Comparison of ENCODE assay signal across 1 cellular context in the genomic region with DNA sequence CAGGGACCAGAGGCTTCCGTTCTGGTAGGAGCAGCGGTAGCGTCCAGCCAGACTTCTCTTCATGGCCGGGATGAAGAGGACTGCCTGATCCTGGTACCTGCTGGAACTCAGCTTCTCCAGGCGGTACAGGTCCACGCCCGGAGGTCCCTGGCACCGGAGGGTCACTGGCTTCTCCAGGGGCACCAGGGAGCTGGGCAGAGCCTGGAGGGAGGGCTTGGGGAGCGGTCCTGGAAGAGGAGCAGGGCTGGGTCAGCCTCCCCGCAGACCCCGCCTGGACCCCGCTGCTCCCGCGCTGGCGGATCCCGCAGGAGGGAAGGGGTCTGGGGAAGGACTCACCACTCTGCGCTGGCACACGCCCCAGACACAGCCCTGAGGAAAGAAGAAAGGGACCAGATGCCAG.
TF ChIP-seq lines count a peak whose summit lies in the region.

No MANE protein-coding gene starts in this region.

TF ChIP-seq in WTC11, 78 proteins besides CTCF, POLR2A, EP300 and RAD21:
- TF ChIP-seq, protein P1, sequence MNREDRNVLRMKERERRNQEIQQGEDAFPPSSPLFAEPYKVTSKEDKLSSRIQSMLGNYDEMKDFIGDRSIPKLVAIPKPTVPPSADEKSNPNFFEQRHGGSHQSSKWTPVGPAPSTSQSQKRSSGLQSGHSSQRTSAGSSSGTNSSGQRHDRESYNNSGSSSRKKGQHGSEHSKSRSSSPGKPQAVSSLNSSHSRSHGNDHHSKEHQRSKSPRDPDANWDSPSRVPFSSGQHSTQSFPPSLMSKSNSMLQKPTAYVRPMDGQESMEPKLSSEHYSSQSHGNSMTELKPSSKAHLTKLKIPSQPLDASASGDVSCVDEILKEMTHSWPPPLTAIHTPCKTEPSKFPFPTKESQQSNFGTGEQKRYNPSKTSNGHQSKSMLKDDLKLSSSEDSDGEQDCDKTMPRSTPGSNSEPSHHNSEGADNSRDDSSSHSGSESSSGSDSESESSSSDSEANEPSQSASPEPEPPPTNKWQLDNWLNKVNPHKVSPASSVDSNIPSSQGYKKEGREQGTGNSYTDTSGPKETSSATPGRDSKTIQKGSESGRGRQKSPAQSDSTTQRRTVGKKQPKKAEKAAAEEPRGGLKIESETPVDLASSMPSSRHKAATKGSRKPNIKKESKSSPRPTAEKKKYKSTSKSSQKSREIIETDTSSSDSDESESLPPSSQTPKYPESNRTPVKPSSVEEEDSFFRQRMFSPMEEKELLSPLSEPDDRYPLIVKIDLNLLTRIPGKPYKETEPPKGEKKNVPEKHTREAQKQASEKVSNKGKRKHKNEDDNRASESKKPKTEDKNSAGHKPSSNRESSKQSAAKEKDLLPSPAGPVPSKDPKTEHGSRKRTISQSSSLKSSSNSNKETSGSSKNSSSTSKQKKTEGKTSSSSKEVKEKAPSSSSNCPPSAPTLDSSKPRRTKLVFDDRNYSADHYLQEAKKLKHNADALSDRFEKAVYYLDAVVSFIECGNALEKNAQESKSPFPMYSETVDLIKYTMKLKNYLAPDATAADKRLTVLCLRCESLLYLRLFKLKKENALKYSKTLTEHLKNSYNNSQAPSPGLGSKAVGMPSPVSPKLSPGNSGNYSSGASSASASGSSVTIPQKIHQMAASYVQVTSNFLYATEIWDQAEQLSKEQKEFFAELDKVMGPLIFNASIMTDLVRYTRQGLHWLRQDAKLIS (CRISPR knock-in tag; IDR thresholded peaks at IDR 0.05; ENCODE audit: borderline replicate concordance): no peak
TF ChIP-seq in WTC11: peak in this region for 0.
